Comparison of ENCODE assay signal across 8 cellular contexts in genomic region chr6:36594816-36595167, GRCh38. TPM values are rescaled to one million over a fixed set of nuclear protein-coding genes. Genes with fewer than 3 reads are reported as not detected.
DNase-seq lines count a peak whose midpoint lies in the region; ATAC-seq, FAIRE-seq and TF ChIP-seq lines count a peak whose summit lies in the region.

No MANE protein-coding gene starts in this region.

- intact Hi-C loops in Panc1 (cut with micrococcal nuclease; ENCODE audit: unreplicated experiment), result loop anchor here (2.0 kb wide), 1 partner anchor 48 kb away; the partner anchor contains the start of gene STK38

- H3K27ac ChIP-seq in Panc1 (ENCODE audit: low read length), result peak overlapping the region; percentile 99

- no peaks in the 10 kb centered on the region for H3K9me3 Mint-ChIP-seq in neural crest cell

- no peaks in the 10 kb centered on the region for H3K27me3 ChIP-seq in Panc1 (ENCODE audit: control insufficient read depth, insufficient read depth, low read length)

- POLR2A ChIA-PET in Panc1 (lab: Charles Lee), result interaction anchor here (0.6 to 1.1 kb wide), 6 partner anchors 34 to 1018 kb away, joined by 3 to 8 read pairs (median 5); no protein-coding TSS in a partner anchor

- peak overlapping the region; percentile 100 for H3K27ac Mint-ChIP-seq in neural crest cell (ENCODE audit: unreplicated experiment)

- TF ChIP-seq CTCF in Panc1 (IDR thresholded peaks at IDR 0.05) (no peak), epithelial cell of proximal tubule (conservative IDR thresholded peaks at IDR 0.05; ENCODE audit: low read depth, low read length) (no peak), neural crest cell (conservative IDR thresholded peaks at IDR 0.05) (no peak)

- H3K9me3 ChIP-seq in Panc1 (ENCODE audit: control insufficient read depth, insufficient read depth, low read depth, low read length), result no peaks in the 10 kb centered on the region

- H3K4me1 ChIP-seq in Panc1 (ENCODE audit: control insufficient read depth, insufficient read depth, low read length), result peaks cover 24% of the 10 kb centered on the region

- H3K27me3 Mint-ChIP-seq in neural crest cell (ENCODE audit: low read depth), result peaks cover 35% of the 10 kb centered on the region

- H3K4me3 ChIP-seq in Panc1 (ENCODE audit: low read depth in 2 of 2, low read length in 2 of 2), result peak overlapping the region; percentile 98 to 99
- peak overlapping the region; percentile 93 for H3K4me3 ChIP-seq in epithelial cell of proximal tubule (ENCODE audit: low read depth, low read length)

- ATAC-seq in Panc1 (no peak), GM21423 (IDR thresholded peaks at IDR 0.05; ENCODE audit: unreplicated experiment) (no peak), GM18517 (IDR thresholded peaks at IDR 0.05; ENCODE audit: unreplicated experiment) (no peak)

- in situ Hi-C loops in Panc1 (cut with HindIII; ENCODE audit: low pct_unique_long_range_greater_than_20kb, low sequenced_read_pairs), result no loop called here

- H3K4me1 Mint-ChIP-seq in neural crest cell, result peaks cover 49% of the 10 kb centered on the region

- BruUV-seq in Panc1 (replicated peaks; lab: Mats Ljungman, UMichigan), result no TSS peak

- DNase-seq in GM19239 (ENCODE audit: insufficient read length, low spot score) (no peak), Panc1 (ENCODE audit: low read depth, low spot score) (no peak), epithelial cell of proximal tubule (ENCODE audit: low read depth) (no peak), neural crest cell (ENCODE audit: low read depth, low spot score) (no peak), NCI-H1930 (lab: John Stamatoyannopoulos, UW) (no peak), mucosa of gallbladder (ENCODE audit: low spot score) (no peak)

- peak overlapping the region; percentile 97 for H3K4me3 Mint-ChIP-seq in neural crest cell

- H3K36me3 ChIP-seq in Panc1 (ENCODE audit: control insufficient read depth, insufficient read depth, low read length), result peaks cover 42% of the 10 kb centered on the region

- CTCF ChIA-PET in Panc1 (lab: Charles Lee), result interaction anchor here (0.6 kb wide), 1 partner anchor 152 kb away, joined by 4 read pairs; no protein-coding TSS in a partner anchor

- FAIRE-seq in GM19239 (lab: Jason Lieb, UNC), result peak; percentile 37

- H3K36me3 Mint-ChIP-seq in neural crest cell (ENCODE audit: low read depth), result peaks cover 43% of the 10 kb centered on the region

RNA-seq across cellular contexts. Expression of gene SRSF3, which starts 0.6 kb away (rescaled TPM):
- 356 TPM for total RNA-seq in Panc1 (2021; ENCODE audit: unreplicated experiment)
- polyA plus RNA-seq in Panc1 (2012; ENCODE audit: insufficient read length), result 270 TPM
- 453 and 700 TPM in 2 replicates for total RNA-seq in epithelial cell of proximal tubule
- 611 and 636 TPM in 2 replicates for total RNA-seq in neural crest cell
- 190 TPM for total RNA-seq in mucosa of gallbladder

RNA-seq across cellular contexts. Expression of gene STK38, which starts 47.5 kb away (rescaled TPM):
- 44.7 TPM for total RNA-seq in Panc1 (2021; ENCODE audit: unreplicated experiment)
- polyA plus RNA-seq in Panc1 (2012; ENCODE audit: insufficient read length), result 26.8 TPM
- total RNA-seq in epithelial cell of proximal tubule, result 18.3 and 21.5 TPM in 2 replicates
- 26.8 and 27.7 TPM in 2 replicates for total RNA-seq in neural crest cell
- 41.6 TPM for total RNA-seq in mucosa of gallbladder
